12 cellular contexts compared by ENCODE assay signal in genomic region chr17:34255841-34256240, GRCh38. TPM values are rescaled to one million over a fixed set of nuclear protein-coding genes. Genes with fewer than 3 reads are reported as not detected.
A peak's percentile ranks its signal among the peaks of the same experiment; 100 is the strongest.
DNase-seq lines count a peak whose midpoint lies in the region; ATAC-seq and TF ChIP-seq lines count a peak whose summit lies in the region.
"Had no signal": no experiment of that assay in that cellular context is flagged by ENCODE, and none has a peak within 500 bp of the region (broad histone marks: within the 10 kb centered on the region; RNA-seq: fewer than 3 reads in every experiment).

No MANE protein-coding gene starts in this region.

- ATAC-seq in CD8-positive, alpha-beta T cell, result no peak

- H3K9me3 Mint-ChIP-seq in CD8-positive, alpha-beta T cell, result no peaks in the 10 kb centered on the region
- H3K9me3 Mint-ChIP-seq: CD8-positive, alpha-beta memory T cell; T-helper 2 cell treated with Interferon-gamma antibody and Interleukin-4, amounts not matched to agents 5 μg/mL and 100 μg/mL, for 36 hours had no signal

- peaks cover 29% of the 10 kb centered on the region for H3K27me3 Mint-ChIP-seq in CD8-positive, alpha-beta T cell (ENCODE audit: low read depth)

- DNase-seq in H7 (no peak), astrocyte of the cerebellum (ENCODE audit: low read depth) (no peak), NCI-H524 (lab: John Stamatoyannopoulos, UW) (no peak)
- no peak for DNase-seq in CD8-positive, alpha-beta T cell
- no peak for DNase-seq in activated CD4-positive, alpha-beta T cell treated with anti-CD3 and anti-CD28 coated beads for 4 hours
- no peak for DNase-seq in central memory CD4-positive, alpha-beta T cell
- DNase-seq: CD8-positive, alpha-beta memory T cell; NCI-H1092; NCI-H774 had no signal

- peaks cover 27% of the 10 kb centered on the region for H3K4me1 ChIP-seq in iPS-18a (ENCODE audit: control insufficient read depth, low read depth, low read length)
- peaks cover 41 to 56% (median 46%) of the 10 kb centered on the region in 3 donors for H3K4me1 ChIP-seq in skeletal muscle tissue (ENCODE audit: control insufficient read depth in 3 of 3, insufficient read depth in 3 of 3, low read length in 3 of 3)
- H3K4me1 ChIP-seq in CD8-positive, alpha-beta T cell (ENCODE audit: insufficient read depth, low read length), result no peaks in the 10 kb centered on the region

- H3K4me3 ChIP-seq in H7 (ENCODE audit: insufficient read depth, low read depth, low read length), result peak overlapping the region; percentile 19; the same call in 1 of the 2 replicates
- H3K4me3 ChIP-seq in astrocyte of the cerebellum (ENCODE audit: low read depth, low read length), result peak overlapping the region; percentile 49
- peak overlapping the region; percentile 38 for H3K4me3 ChIP-seq in iPS-18a (ENCODE audit: low read length)
- H3K4me3 ChIP-seq in skeletal muscle tissue (ENCODE audit: low read length in 3 of 3), result peak overlapping the region; percentile 39 to 78 (median 65)
- no peak overlapping the region for H3K4me3 ChIP-seq in CD8-positive, alpha-beta T cell (ENCODE audit: low read depth, low read length)

- POLR2A ChIA-PET in CD8-positive, alpha-beta T cell (lab: Charles Lee), result no interaction called here

- no peak for TF ChIP-seq CTCF in astrocyte of the cerebellum (IDR thresholded peaks at IDR 0.05; ENCODE audit: low read depth, low read length, missing control alignments)
- TF ChIP-seq CTCF in CD8-positive, alpha-beta T cell (IDR thresholded peaks at IDR 0.05), result no peak

- H3K36me3 ChIP-seq in H7 (replicated peaks; ENCODE audit: control insufficient read depth, insufficient read depth, low read length) (no peaks in the 10 kb centered on the region), iPS-18a (ENCODE audit: control insufficient read depth, low read depth, low read length) (no peaks in the 10 kb centered on the region), skeletal muscle tissue (ENCODE audit: control insufficient read depth in 3 of 3, insufficient read depth in 3 of 3, low read length in 3 of 3) (no peaks in the 10 kb centered on the region)
- no peaks in the 10 kb centered on the region for H3K36me3 ChIP-seq in CD8-positive, alpha-beta T cell (ENCODE audit: insufficient read depth, low read length)

- no peak overlapping the region for H3K27ac ChIP-seq in iPS-18a (ENCODE audit: low read length)
- peak overlapping the region; percentile 81 for H3K27ac ChIP-seq in skeletal muscle tissue (ENCODE audit: low read depth, low read length)
- H3K27ac ChIP-seq in CD8-positive, alpha-beta T cell (ENCODE audit: low read depth, low read length), result no peak overlapping the region

- H3K36me3 Mint-ChIP-seq in CD8-positive, alpha-beta T cell, result no peaks in the 10 kb centered on the region
- H3K36me3 Mint-ChIP-seq: CD8-positive, alpha-beta memory T cell had no signal

- CTCF ChIA-PET in CD8-positive, alpha-beta T cell (lab: Charles Lee), result no interaction called here

- no peak overlapping the region for H3K9ac ChIP-seq in iPS-18a (ENCODE audit: low read length)
- peak overlapping the region; percentile 5 to 73 (median 57) for H3K9ac ChIP-seq in skeletal muscle tissue (ENCODE audit: low read depth in 1 of 3, low read length in 3 of 3)

- no peaks in the 10 kb centered on the region for H3K4me1 Mint-ChIP-seq in CD8-positive, alpha-beta T cell (ENCODE audit: low read depth)

- H3K4me3 Mint-ChIP-seq in CD8-positive, alpha-beta T cell, result no peak overlapping the region
- H3K4me3 Mint-ChIP-seq: CD8-positive, alpha-beta memory T cell; T-helper 2 cell treated with Interferon-gamma antibody and Interleukin-4, amounts not matched to agents 5 μg/mL and 100 μg/mL, for 36 hours had no signal

- H3K27ac Mint-ChIP-seq in CD8-positive, alpha-beta T cell, result no peak overlapping the region
- H3K27ac Mint-ChIP-seq: T-helper 2 cell treated with Interferon-gamma antibody and Interleukin-4, amounts not matched to agents 5 μg/mL and 100 μg/mL, for 36 hours had no signal

- H3K27me3 ChIP-seq in H7 (ENCODE audit: control insufficient read depth, insufficient read depth, low read length), result no peaks in the 10 kb centered on the region
- H3K27me3 ChIP-seq in iPS-18a (ENCODE audit: control insufficient read depth, insufficient read depth, low read length), result no peaks in the 10 kb centered on the region
- H3K27me3 ChIP-seq in skeletal muscle tissue (ENCODE audit: control insufficient read depth in 3 of 3, insufficient read depth in 3 of 3, low read length in 3 of 3), result peaks cover 3 to 11% (median 7%) of the 10 kb centered on the region in 3 donors
- H3K27me3 ChIP-seq in CD8-positive, alpha-beta T cell (ENCODE audit: insufficient read depth, low read length), result peaks cover 4% of the 10 kb centered on the region

- intact Hi-C loops in CD8-positive, alpha-beta T cell (cut with DNase I, micrococcal nuclease), result no loop called here

- H3K9me3 ChIP-seq in iPS-18a (ENCODE audit: control insufficient read depth, low read depth, low read length), result no peaks in the 10 kb centered on the region
- H3K9me3 ChIP-seq in skeletal muscle tissue (ENCODE audit: control insufficient read depth in 3 of 3, low read length in 3 of 3), result no peaks in the 10 kb centered on the region
- no peaks in the 10 kb centered on the region for H3K9me3 ChIP-seq in CD8-positive, alpha-beta T cell (ENCODE audit: low read length)

- in situ Hi-C loops in astrocyte of the cerebellum (cut with HindIII; ENCODE audit: low sequenced_read_pairs), result no loop called here

RNA-seq across cellular contexts. Expression of gene CCL2, which starts 0.8 kb away (rescaled TPM):
- 15.8 and 48.7 TPM in 2 replicates for total RNA-seq in H7 (2014; rRNA removed; shearing (Covaris generic))
- total RNA-seq in skeletal muscle tissue, result 20.4 TPM
- total RNA-seq in CD8-positive, alpha-beta T cell, result not detected

RNA-seq across cellular contexts. Expression of gene CCL7, which starts 14.2 kb away (rescaled TPM):
- not detected in 2 replicates for total RNA-seq in H7 (2014; rRNA removed; shearing (Covaris generic))
- not detected for total RNA-seq in skeletal muscle tissue
- not detected for total RNA-seq in CD8-positive, alpha-beta T cell
- total RNA-seq: CD8-positive, alpha-beta memory T cell had no signal

RNA-seq across cellular contexts. Expression of gene CCL11, which starts 29.7 kb away (rescaled TPM):
- not detected in 2 replicates for total RNA-seq in H7 (2014; rRNA removed; shearing (Covaris generic))
- not detected for total RNA-seq in skeletal muscle tissue
- total RNA-seq in CD8-positive, alpha-beta T cell, result not detected
- total RNA-seq: CD8-positive, alpha-beta memory T cell had no signal

Comparison
In these comparisons a context has a peak if more than half of its experiments do, and no peak if none do; other contexts are left out.
1. RNA of gene CCL2, which starts 0.8 kb away (total RNA-seq): 15.8 to 48.7 TPM in H7 and 20.4 TPM in skeletal muscle tissue (single experiment); not detected in CD8-positive, alpha-beta T cell; every median in the first group is over 10 times any median in the second.